In the genomic region with DNA sequence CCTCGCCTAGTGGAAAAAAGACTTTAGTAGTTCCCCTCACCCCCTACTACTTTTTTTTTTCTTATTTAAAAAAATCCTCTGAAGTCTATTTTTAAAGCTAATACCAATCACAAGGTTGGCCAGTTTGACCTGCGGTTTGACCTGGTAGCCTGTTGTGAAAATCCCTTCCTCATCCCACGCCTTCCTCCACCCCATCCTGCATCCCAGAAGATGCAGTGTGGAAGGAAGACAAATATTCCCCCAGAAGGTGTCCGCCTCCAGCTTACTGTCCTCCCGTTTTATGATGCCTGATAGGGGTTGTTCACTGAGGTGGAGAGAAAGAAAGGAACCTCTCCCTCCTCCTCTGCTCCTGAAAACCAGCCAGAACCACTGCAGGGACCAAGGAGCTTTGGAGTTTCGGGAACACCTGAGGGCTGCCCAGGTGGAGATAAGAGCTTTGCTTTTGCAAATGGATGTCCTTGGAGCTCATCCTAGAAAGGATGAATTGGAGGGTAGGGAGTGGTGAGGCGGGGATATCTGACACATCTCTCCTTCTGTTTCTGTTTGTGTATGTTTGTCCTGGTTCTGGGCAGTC, we compare ENCODE assay signal across 11 cellular contexts. TPM values are rescaled to one million over a fixed set of nuclear protein-coding genes. Genes with fewer than 3 reads are reported as not detected.
DNase-seq lines count a peak whose midpoint lies in the region; ATAC-seq and TF ChIP-seq lines count a peak whose summit lies in the region.
"Had no signal": no experiment of that assay in that cellular context is flagged by ENCODE, and none has a peak within 500 bp of the region (broad histone marks: within the 10 kb centered on the region; RNA-seq: fewer than 3 reads in every experiment).

No MANE protein-coding gene starts in this region.

- H3K27ac Mint-ChIP-seq in WTC11 = no peak overlapping the region
- no peak overlapping the region for H3K27ac Mint-ChIP-seq in stimulated activated memory B cell treated with anti-CD40 and anti-IgM and Interleukin-4, amounts not matched to agents 10 μg/mL and 1 μg/mL and 100 μg/mL, for 72 hours
- H3K27ac Mint-ChIP-seq: natural killer cell treated with Interleukin-12 subunit alpha and Interleukin-12 subunit beta and Interleukin-15 and Interleukin-18, amount 100 ng/mL, for 72 hours had no signal

- POLR2A ChIA-PET in WTC11 (lab: Charles Lee) = no interaction called here

- peak overlapping the region; percentile 74 for H3K4me3 Mint-ChIP-seq in WTC11
- peak overlapping the region; percentile 79 for H3K4me3 Mint-ChIP-seq in stimulated activated memory B cell treated with anti-CD40 and anti-IgM and Interleukin-4, amounts not matched to agents 10 μg/mL and 1 μg/mL and 100 μg/mL, for 72 hours
- H3K4me3 Mint-ChIP-seq: natural killer cell treated with Interleukin-12 subunit alpha and Interleukin-12 subunit beta and Interleukin-15 and Interleukin-18, amount 100 ng/mL, for 72 hours had no signal

- H3K4me1 Mint-ChIP-seq in WTC11 = peaks cover 10% of the 10 kb centered on the region
- peaks cover 20% of the 10 kb centered on the region for H3K4me1 Mint-ChIP-seq in stimulated activated memory B cell treated with anti-CD40 and anti-IgM and Interleukin-4, amounts not matched to agents 10 μg/mL and 1 μg/mL and 100 μg/mL, for 72 hours

- TF ChIP-seq CTCF in WTC11 (IDR thresholded peaks at IDR 0.05) = no peak

- CTCF ChIA-PET in WTC11 (lab: Charles Lee) = interaction anchor here (0.8 to 1.5 kb wide), 6 partner anchors 8 to 110 kb away, joined by 3 to 6 read pairs (median 4); no protein-coding TSS in a partner anchor

- DNase-seq in DMS53 (lab: John Stamatoyannopoulos, UW) (peak; percentile 18), DMS53 treated with DMSO at 0.1 percent for 48 hours (lab: John Stamatoyannopoulos, UW; ENCODE audit: unreplicated experiment) (no peak), WTC11 (ENCODE audit: low spot score) (no peak), left kidney (ENCODE audit: low read depth, low spot score) (peak; percentile 42), HK-2 (ENCODE audit: unreplicated experiment) (no peak), A172 (ENCODE audit: low spot score) (no peak), EL (no peak)
- DNase-seq: HCEC 1CT had no signal

- peaks cover 73% of the 10 kb centered on the region for H3K27me3 Mint-ChIP-seq in WTC11 (ENCODE audit: low read depth)
- peaks cover 50% of the 10 kb centered on the region for H3K27me3 Mint-ChIP-seq in stimulated activated memory B cell treated with anti-CD40 and anti-IgM and Interleukin-4, amounts not matched to agents 10 μg/mL and 1 μg/mL and 100 μg/mL, for 72 hours

- no peaks in the 10 kb centered on the region for H3K9me3 Mint-ChIP-seq in WTC11
- H3K9me3 Mint-ChIP-seq in stimulated activated memory B cell treated with anti-CD40 and anti-IgM and Interleukin-4, amounts not matched to agents 10 μg/mL and 1 μg/mL and 100 μg/mL, for 72 hours = no peaks in the 10 kb centered on the region
- H3K9me3 Mint-ChIP-seq: natural killer cell treated with Interleukin-12 subunit alpha and Interleukin-12 subunit beta and Interleukin-15 and Interleukin-18, amount 100 ng/mL, for 72 hours had no signal

- H3K36me3 Mint-ChIP-seq in WTC11 = no peaks in the 10 kb centered on the region
- H3K36me3 Mint-ChIP-seq in stimulated activated memory B cell treated with anti-CD40 and anti-IgM and Interleukin-4, amounts not matched to agents 10 μg/mL and 1 μg/mL and 100 μg/mL, for 72 hours = no peaks in the 10 kb centered on the region
- H3K36me3 Mint-ChIP-seq: natural killer cell treated with Interleukin-12 subunit alpha and Interleukin-12 subunit beta and Interleukin-15 and Interleukin-18, amount 100 ng/mL, for 72 hours had no signal

- no peak for ATAC-seq in WTC11
- ATAC-seq in stimulated activated memory B cell treated with anti-CD40 and anti-IgM and Interleukin-4, amounts not matched to agents 10 μg/mL and 1 μg/mL and 100 μg/mL, for 72 hours = no peak

TF ChIP-seq in WTC11, 78 proteins besides CTCF, POLR2A, EP300 and RAD21:
- TF ChIP-seq HMGA2 (CRISPR knock-in tag; IDR thresholded peaks at IDR 0.05) (no peak), ZNF121 (CRISPR knock-in tag; IDR thresholded peaks at IDR 0.05) (no peak), ZNF671 (CRISPR knock-in tag; IDR thresholded peaks at IDR 0.05) (no peak)
- TF ChIP-seq, protein P1, sequence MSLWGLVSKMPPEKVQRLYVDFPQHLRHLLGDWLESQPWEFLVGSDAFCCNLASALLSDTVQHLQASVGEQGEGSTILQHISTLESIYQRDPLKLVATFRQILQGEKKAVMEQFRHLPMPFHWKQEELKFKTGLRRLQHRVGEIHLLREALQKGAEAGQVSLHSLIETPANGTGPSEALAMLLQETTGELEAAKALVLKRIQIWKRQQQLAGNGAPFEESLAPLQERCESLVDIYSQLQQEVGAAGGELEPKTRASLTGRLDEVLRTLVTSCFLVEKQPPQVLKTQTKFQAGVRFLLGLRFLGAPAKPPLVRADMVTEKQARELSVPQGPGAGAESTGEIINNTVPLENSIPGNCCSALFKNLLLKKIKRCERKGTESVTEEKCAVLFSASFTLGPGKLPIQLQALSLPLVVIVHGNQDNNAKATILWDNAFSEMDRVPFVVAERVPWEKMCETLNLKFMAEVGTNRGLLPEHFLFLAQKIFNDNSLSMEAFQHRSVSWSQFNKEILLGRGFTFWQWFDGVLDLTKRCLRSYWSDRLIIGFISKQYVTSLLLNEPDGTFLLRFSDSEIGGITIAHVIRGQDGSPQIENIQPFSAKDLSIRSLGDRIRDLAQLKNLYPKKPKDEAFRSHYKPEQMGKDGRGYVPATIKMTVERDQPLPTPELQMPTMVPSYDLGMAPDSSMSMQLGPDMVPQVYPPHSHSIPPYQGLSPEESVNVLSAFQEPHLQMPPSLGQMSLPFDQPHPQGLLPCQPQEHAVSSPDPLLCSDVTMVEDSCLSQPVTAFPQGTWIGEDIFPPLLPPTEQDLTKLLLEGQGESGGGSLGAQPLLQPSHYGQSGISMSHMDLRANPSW (CRISPR knock-in tag; conservative IDR thresholded peaks at IDR 0.05; ENCODE audit: low read depth) = no peak
TF ChIP-seq in WTC11: peak in this region for 0.

RNA-seq across cellular contexts. Expression of a gene that starts 0.9 kb away (rescaled TPM):
- total RNA-seq in WTC11 (2021) = 0.42 to 1.9 TPM (median 1.2 TPM) in 3 replicates
- 0.14 and 0.16 TPM in 2 replicates for total RNA-seq in A172 (2014; rRNA removed; shearing (Covaris generic))
- total RNA-seq: M059J; natural killer cell treated with Interleukin-12 subunit alpha and Interleukin-12 subunit beta and Interleukin-15 and Interleukin-18, amount 100 ng/mL, for 72 hours had no signal

RNA-seq across cellular contexts. Expression of a gene that starts 32.6 kb away (rescaled TPM):
- 28.1 to 31.8 TPM (median 28.7 TPM) in 3 replicates for total RNA-seq in WTC11 (2021)
- total RNA-seq in A172 (2014; rRNA removed; shearing (Covaris generic)) = 56.4 and 57.2 TPM in 2 replicates

Comparison
In these comparisons a context has a peak if more than half of its experiments do, and no peak if none do; other contexts are left out.
1. DNase-seq: peak in DMS53 (single experiment) and left kidney (single experiment); none in DMS53 treated with DMSO at 0.1 percent for 48 hours (single experiment), WTC11 (single experiment), HK-2 (single experiment), A172 (single experiment) and EL (single experiment).